ENCODE assay signal across 1 cellular context in genomic region chr7:66204822-66205735, GRCh38.
TF ChIP-seq lines count a peak whose summit lies in the region.

Gene TPST1 (plus strand): TSS chr7:66205334. CDS start chr7:66240426, 35,092 bp downstream.

TF ChIP-seq in K562, 482 proteins besides CTCF, POLR2A, EP300 and RAD21 (continued from another document and continues in another):
- TF ChIP-seq KDM5B (IDR thresholded peaks at IDR 0.05; ENCODE audit: insufficient replicate concordance, low read depth, low read length) (peak; percentile 70), USF2 (CRISPR knock-in tag; IDR thresholded peaks at IDR 0.05) (no peak), ZNF592 (IDR thresholded peaks at IDR 0.05) (no peak), IRF9 (tag; IDR thresholded peaks at IDR 0.05) (no peak), DDX20 (tag; IDR thresholded peaks at IDR 0.05; ENCODE audit: low read depth) (no peak), ZKSCAN1 (IDR thresholded peaks at IDR 0.05; ENCODE audit: low read depth, low read length) (no peak), POLR2G (IDR thresholded peaks at IDR 0.05; ENCODE audit: low read depth, low read length) (peak; percentile 84), ZNF644 (tag; IDR thresholded peaks at IDR 0.05; ENCODE audit: low read depth) (no peak), CGGBP1 (CRISPR knock-in tag; IDR thresholded peaks at IDR 0.05) (no peak), THAP12 (CRISPR knock-in tag; IDR thresholded peaks at IDR 0.05) (no peak; the same call in 1 of the 2 replicates), TRIM28 (IDR thresholded peaks at IDR 0.05) (no peak), EZH2 (IDR thresholded peaks at IDR 0.05; ENCODE audit: borderline replicate concordance, low read depth, low read length) (no peak), ATF1 (CRISPR knock-in tag; IDR thresholded peaks at IDR 0.05) (no peak), ATF1 (tag; IDR thresholded peaks at IDR 0.05) (peak; percentile 68), CXXC5 (CRISPR knock-in tag; IDR thresholded peaks at IDR 0.05) (peak; percentile 51), RBM25 (IDR thresholded peaks at IDR 0.05; ENCODE audit: low read depth, low read length, severe bottlenecking) (peak; percentile 96), HINFP (tag; conservative IDR thresholded peaks at IDR 0.05; ENCODE audit: low read depth) (no peak), KLF16 (IDR thresholded peaks at IDR 0.05) (peak; percentile 69), MAZ (CRISPR knock-in tag; conservative IDR thresholded peaks at IDR 0.05 in 1 of 2, IDR thresholded peaks at IDR 0.05 in 1 of 2) (peak; percentile 18 to 71; a peak in 2 of 4 replicates), TGIF2 (CRISPR knock-in tag; IDR thresholded peaks at IDR 0.05) (no peak), RBM17 (IDR thresholded peaks at IDR 0.05; ENCODE audit: borderline replicate concordance, low read depth, low read length) (no peak), TRIM24 (IDR thresholded peaks at IDR 0.05) (0 out of 4 replicates have a peak, but pooled peaks of 1 of the 2 experiments have one; percentile 41), TCF3 (CRISPR knock-in tag; IDR thresholded peaks at IDR 0.05) (no peak), ZNF316 (IDR thresholded peaks at IDR 0.05) (no peak), FUS (optimal IDR thresholded peaks at IDR 0.05; ENCODE audit: low read depth, low read length) (peak; percentile 65), CBX2 (IDR thresholded peaks at IDR 0.05; ENCODE audit: insufficient read depth, low read length, poor library complexity, severe bottlenecking) (no peak), TCF7 (IDR thresholded peaks at IDR 0.05; ENCODE audit: borderline replicate concordance) (0 out of 2 replicates have a peak, but pooled peaks have one; percentile 27), MEIS2 (IDR thresholded peaks at IDR 0.05; ENCODE audit: partially characterized antibody) (no peak), GTF3C2 (IDR thresholded peaks at IDR 0.05; ENCODE audit: borderline replicate concordance, extremely low read depth, insufficient read length) (no peak), L3MBTL2 (IDR thresholded peaks at IDR 0.05) (peak; percentile 42; the same call in 1 of the 2 replicates), CREM (IDR thresholded peaks at IDR 0.05; ENCODE audit: low read depth) (peak; percentile 68), FOXP1 (CRISPR knock-in tag; IDR thresholded peaks at IDR 0.05) (no peak), ZNF277 (CRISPR knock-in tag; IDR thresholded peaks at IDR 0.05; ENCODE audit: borderline replicate concordance) (no peak), ZKSCAN8 (CRISPR knock-in tag; IDR thresholded peaks at IDR 0.05) (no peak), JUND (IDR thresholded peaks at IDR 0.05; ENCODE audit: borderline replicate concordance, low read depth, low read length) (peak; percentile 26; the same call in 1 of the 2 replicates), JUND (tag; IDR thresholded peaks at IDR 0.05; ENCODE audit: borderline replicate concordance, low read depth, low read length) (no peak), PHB2 (IDR thresholded peaks at IDR 0.05; ENCODE audit: low read depth) (no peak), ZNF140 (CRISPR knock-in tag; IDR thresholded peaks at IDR 0.05) (no peak), ZBTB11 (CRISPR knock-in tag; IDR thresholded peaks at IDR 0.05) (no peak), ZNF124 (CRISPR knock-in tag; IDR thresholded peaks at IDR 0.05) (no peak), ZNF384 (IDR thresholded peaks at IDR 0.05; ENCODE audit: low read depth, low read length) (peak; percentile 27; the same call in 1 of the 2 replicates), DNMT1 (IDR thresholded peaks at IDR 0.05) (no peak), PCBP1 (IDR thresholded peaks at IDR 0.05; ENCODE audit: low read depth, low read length, poor library complexity, severe bottlenecking) (peak; percentile 94), NONO (IDR thresholded peaks at IDR 0.05; ENCODE audit: low read depth in 2 of 2, low read length in 1 of 2) (peak in 1 of 2 experiments; percentile 58; a peak in 2 of 4 replicates), LEF1 (IDR thresholded peaks at IDR 0.05) (no peak), HNRNPL (IDR thresholded peaks at IDR 0.05; ENCODE audit: low read depth, low read length) (0 out of 2 replicates have a peak, but pooled peaks have one; percentile 46), ZBED1 (IDR thresholded peaks at IDR 0.05) (no peak), BCL6 (CRISPR knock-in tag; IDR thresholded peaks at IDR 0.05) (no peak)
